In the genomic region with DNA sequence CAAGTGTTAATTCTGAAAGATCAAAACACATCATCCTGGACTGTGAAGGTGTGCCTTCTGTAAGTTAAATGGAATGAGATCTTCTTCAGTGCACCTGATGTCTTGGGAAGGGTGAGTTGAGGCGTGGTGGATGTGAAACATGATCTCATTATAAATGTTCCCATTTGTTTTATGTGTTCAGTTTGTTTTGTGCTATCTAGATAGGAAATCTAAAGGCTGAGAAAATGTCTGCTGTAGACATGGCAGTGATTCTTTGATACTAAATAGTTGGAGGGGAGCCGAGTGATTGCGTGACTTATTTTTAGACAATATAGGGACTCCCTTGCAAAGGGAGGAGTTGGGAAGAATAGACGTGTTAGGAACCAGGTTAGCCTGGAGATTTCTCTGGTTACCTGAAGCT, we compare ENCODE assay signal across 23 cellular contexts.
DNase-seq lines count a peak whose midpoint lies in the region; ATAC-seq, FAIRE-seq and TF ChIP-seq lines count a peak whose summit lies in the region.
"Had no signal": no experiment of that assay in that cellular context is flagged by ENCODE, and none has a peak within 500 bp of the region (broad histone marks: within the 10 kb centered on the region; RNA-seq: fewer than 3 reads in every experiment).

No MANE protein-coding gene starts in this region.

- WGBS in small intestine, 3 donors, result 71 to 85% (median 83%) methylated on average over 4 of the region's 4 CpGs

- no peak for FAIRE-seq in small intestine (lab: Jason Lieb, UNC)
- FAIRE-seq: GM12878, RCC 7860 had no signal

- no peak for TF ChIP-seq CTCF in CD4-positive, alpha-beta T cell (IDR thresholded peaks at IDR 0.05)
- TF ChIP-seq CTCF in Calu3 (IDR thresholded peaks at IDR 0.05; ENCODE audit: unreplicated experiment) (no peak), RWPE2 (IDR thresholded peaks at IDR 0.05; ENCODE audit: poor library complexity, severe bottlenecking) (no peak), nephron (IDR thresholded peaks at IDR 0.05; ENCODE audit: unreplicated experiment in 3 of 3) (no peak), MM.1S (IDR thresholded peaks at IDR 0.05; ENCODE audit: low read length) (no peak)

- H3K36me3 Mint-ChIP-seq in CD4-positive, alpha-beta T cell (ENCODE audit: low read depth), result no peaks in the 10 kb centered on the region
- H3K36me3 Mint-ChIP-seq in Calu3 (ENCODE audit: insufficient read depth, unreplicated experiment), result no peaks in the 10 kb centered on the region
- peaks cover 37% of the 10 kb centered on the region for H3K36me3 Mint-ChIP-seq in nephron (ENCODE audit: low read depth)
- H3K36me3 Mint-ChIP-seq: activated naive CD8-positive, alpha-beta T cell; CD8-positive, alpha-beta memory T cell had no signal

- POLR2A ChIA-PET in CD4-positive, alpha-beta T cell (lab: Charles Lee), result no interaction called here

- H3K79me2 ChIP-seq in MM.1S (ENCODE audit: low read length), result no peaks in the 10 kb centered on the region

- no peaks in the 10 kb centered on the region for H3K27me3 Mint-ChIP-seq in CD4-positive, alpha-beta T cell
- H3K27me3 Mint-ChIP-seq in Calu3 (ENCODE audit: unreplicated experiment) (no peaks in the 10 kb centered on the region), nephron (ENCODE audit: low read depth) (no peaks in the 10 kb centered on the region)
- H3K27me3 Mint-ChIP-seq: activated naive CD8-positive, alpha-beta T cell; CD8-positive, alpha-beta memory T cell had no signal

- H3K36me3 ChIP-seq in RWPE2 (ENCODE audit: low read depth) (no peaks in the 10 kb centered on the region), MM.1S (replicated peaks; ENCODE audit: insufficient read depth, low read length) (no peaks in the 10 kb centered on the region), small intestine (ENCODE audit: control insufficient read depth in 2 of 2, insufficient read depth in 2 of 2, low read length in 2 of 2) (no peaks in the 10 kb centered on the region)
- H3K36me3 ChIP-seq: spleen, tibial nerve had no signal

- BruUV-seq in Calu3 (replicated peaks; lab: Mats Ljungman, UMichigan), result no TSS peak

- H3F3A ChIP-seq in MM.1S (ENCODE audit: insufficient read depth, low read length), result no peaks in the 10 kb centered on the region

- intact Hi-C loops in CD4-positive, alpha-beta T cell (cut with DNase I, micrococcal nuclease), result no loop called here
- intact Hi-C loops in Calu3 (cut with micrococcal nuclease; ENCODE audit: unreplicated experiment), result loop anchor here (2.0 kb wide), 1 partner anchor 39 kb away; no protein-coding TSS in a partner anchor

- no peaks in the 10 kb centered on the region for H3K9me3 ChIP-seq in CD4-positive, alpha-beta T cell (ENCODE audit: control insufficient read depth, low read length)
- H3K9me3 ChIP-seq in RWPE2 (ENCODE audit: severe bottlenecking) (no peaks in the 10 kb centered on the region), MM.1S (replicated peaks; ENCODE audit: insufficient read depth, low read length) (no peaks in the 10 kb centered on the region), small intestine (ENCODE audit: control insufficient read depth, low read depth) (no peaks in the 10 kb centered on the region)
- H3K9me3 ChIP-seq: spleen, tibial nerve had no signal

- H3K27ac ChIP-seq in CD4-positive, alpha-beta T cell (ENCODE audit: low read depth, low read length), result no peak overlapping the region
- H3K27ac ChIP-seq in RWPE2 (ENCODE audit: poor library complexity, severe bottlenecking) (peak overlapping the region; percentile 93), MM.1S (ENCODE audit: low read length) (no peak overlapping the region), small intestine (ENCODE audit: low read depth in 1 of 2, low read length in 1 of 2) (no peak overlapping the region)
- H3K27ac ChIP-seq: spleen had no signal

- H3K4me3 ChIP-seq in RWPE2 (ENCODE audit: severe bottlenecking) (no peak overlapping the region), MM.1S (ENCODE audit: low read length) (no peak overlapping the region), small intestine (ENCODE audit: low read depth in 1 of 2, low read length in 2 of 2) (no peak overlapping the region)
- H3K4me3 ChIP-seq: GM12878, spleen, tibial nerve had no signal

- H3K4me2 ChIP-seq in MM.1S (ENCODE audit: low read depth, low read length), result no peak overlapping the region

- H3K9me3 Mint-ChIP-seq in CD4-positive, alpha-beta T cell, result peaks cover 6% of the 10 kb centered on the region
- peaks cover 12% of the 10 kb centered on the region for H3K9me3 Mint-ChIP-seq in Calu3 (ENCODE audit: low read depth, unreplicated experiment)
- H3K9me3 Mint-ChIP-seq in nephron, result peaks cover 20% of the 10 kb centered on the region

- peaks cover 20% of the 10 kb centered on the region for H3K4me1 ChIP-seq in RWPE2 (ENCODE audit: insufficient read depth, poor library complexity, severe bottlenecking)
- no peaks in the 10 kb centered on the region for H3K4me1 ChIP-seq in MM.1S (ENCODE audit: low read length)
- no peaks in the 10 kb centered on the region for H3K4me1 ChIP-seq in small intestine (ENCODE audit: control insufficient read depth in 2 of 2, insufficient read depth in 1 of 2, low read depth in 1 of 2, low read length in 1 of 2)
- H3K4me1 ChIP-seq: spleen had no signal

- peaks cover 11% of the 10 kb centered on the region for H3K4me1 Mint-ChIP-seq in CD4-positive, alpha-beta T cell (ENCODE audit: low read depth)
- H3K4me1 Mint-ChIP-seq in Calu3 (ENCODE audit: low read depth, unreplicated experiment), result peaks cover 10% of the 10 kb centered on the region
- H3K4me1 Mint-ChIP-seq in nephron, result peaks cover 5% of the 10 kb centered on the region
- H3K4me1 Mint-ChIP-seq: CD8-positive, alpha-beta memory T cell had no signal

- peak overlapping the region; percentile 22 for H3K4me3 Mint-ChIP-seq in CD4-positive, alpha-beta T cell
- H3K4me3 Mint-ChIP-seq in Calu3 (ENCODE audit: low read depth, unreplicated experiment) (no peak overlapping the region), nephron (peak overlapping the region in 2 of 3 experiments; percentile 12 to 32)
- H3K4me3 Mint-ChIP-seq: activated naive CD8-positive, alpha-beta T cell; CD8-positive, alpha-beta memory T cell had no signal

- no peak for DNase-seq in CD4-positive, alpha-beta T cell
- DNase-seq in Calu3 (no peak), RWPE2 (ENCODE audit: low spot score) (no peak), HPDE6-E6E7 (ENCODE audit: extremely low spot score) (no peak), MM.1S (no peak), hypothalamus (lab: John Stamatoyannopoulos, UW) (no peak), small intestine (no peak)
- DNase-seq: CD8-positive, alpha-beta memory T cell; cerebellar nuclear complex; DMS79; HCEC 1CT; left ventricle myocardium superior; NCI-H2029 treated with DMSO at 0.1 percent for 48 hours; NCI-H446; retina; spleen; stimulated activated CD4-positive, alpha-beta T cell treated with anti-CD3 and anti-CD28 coated beads, Interleukin-4, amount 100 ng/mL, for 1 hour; stimulated activated naive CD8-positive, alpha-beta T cell treated with anti-CD3 and anti-CD28 coated beads, Interleukin-15, Interleukin-2, amounts not matched to agents 100 U/mL and 50 U/mL, for 24 hours had no signal

- H2AFZ ChIP-seq in MM.1S (ENCODE audit: low read length), result no peak overlapping the region

- peak; percentile 31 for ATAC-seq in CD4-positive, alpha-beta T cell (ENCODE audit: poor library complexity)
- no peak for ATAC-seq in RWPE2 (ENCODE audit: low read depth)
- ATAC-seq: GM12878; left ventricle myocardium superior; stimulated activated naive CD8-positive, alpha-beta T cell treated with anti-CD3 and anti-CD28 coated beads, Interleukin-15, Interleukin-2, amounts not matched to agents 100 U/mL and 50 U/mL, for 24 hours had no signal

- peak overlapping the region; percentile 80 for H3K27ac Mint-ChIP-seq in CD4-positive, alpha-beta T cell
- peak overlapping the region; percentile 1 for H3K27ac Mint-ChIP-seq in Calu3 (ENCODE audit: unreplicated experiment)
- no peak overlapping the region for H3K27ac Mint-ChIP-seq in nephron
- H3K27ac Mint-ChIP-seq: activated naive CD8-positive, alpha-beta T cell; CD8-positive, alpha-beta memory T cell had no signal

- H3K9ac ChIP-seq in MM.1S (ENCODE audit: low read length), result no peak overlapping the region

- no peaks in the 10 kb centered on the region for H3K9me2 ChIP-seq in MM.1S (replicated peaks; ENCODE audit: insufficient read depth, low read length)

- H4K20me1 ChIP-seq in MM.1S (ENCODE audit: insufficient read depth, low read length), result no peaks in the 10 kb centered on the region

- CTCF ChIA-PET in CD4-positive, alpha-beta T cell (lab: Charles Lee), result no interaction called here
- CTCF ChIA-PET in Calu3 (lab: Charles Lee), result no interaction called here

- no peaks in the 10 kb centered on the region for H3K27me3 ChIP-seq in CD4-positive, alpha-beta T cell (ENCODE audit: control insufficient read depth, insufficient read depth, low read length)
- H3K27me3 ChIP-seq in RWPE2 (ENCODE audit: insufficient read depth, poor library complexity, severe bottlenecking) (no peaks in the 10 kb centered on the region), MM.1S (replicated peaks; ENCODE audit: insufficient read depth, low read length) (no peaks in the 10 kb centered on the region), small intestine (ENCODE audit: control insufficient read depth in 2 of 2, insufficient read depth in 2 of 2, low read length in 2 of 2) (no peaks in the 10 kb centered on the region)
- H3K27me3 ChIP-seq: spleen, tibial nerve had no signal

Comparison
In these comparisons a context has a peak if more than half of its experiments do, and no peak if none do; other contexts are left out.
1. H3K27ac Mint-ChIP-seq: peak in CD4-positive, alpha-beta T cell (single experiment) and Calu3 (single experiment); none in nephron (0 of 3).